In the genomic region with DNA sequence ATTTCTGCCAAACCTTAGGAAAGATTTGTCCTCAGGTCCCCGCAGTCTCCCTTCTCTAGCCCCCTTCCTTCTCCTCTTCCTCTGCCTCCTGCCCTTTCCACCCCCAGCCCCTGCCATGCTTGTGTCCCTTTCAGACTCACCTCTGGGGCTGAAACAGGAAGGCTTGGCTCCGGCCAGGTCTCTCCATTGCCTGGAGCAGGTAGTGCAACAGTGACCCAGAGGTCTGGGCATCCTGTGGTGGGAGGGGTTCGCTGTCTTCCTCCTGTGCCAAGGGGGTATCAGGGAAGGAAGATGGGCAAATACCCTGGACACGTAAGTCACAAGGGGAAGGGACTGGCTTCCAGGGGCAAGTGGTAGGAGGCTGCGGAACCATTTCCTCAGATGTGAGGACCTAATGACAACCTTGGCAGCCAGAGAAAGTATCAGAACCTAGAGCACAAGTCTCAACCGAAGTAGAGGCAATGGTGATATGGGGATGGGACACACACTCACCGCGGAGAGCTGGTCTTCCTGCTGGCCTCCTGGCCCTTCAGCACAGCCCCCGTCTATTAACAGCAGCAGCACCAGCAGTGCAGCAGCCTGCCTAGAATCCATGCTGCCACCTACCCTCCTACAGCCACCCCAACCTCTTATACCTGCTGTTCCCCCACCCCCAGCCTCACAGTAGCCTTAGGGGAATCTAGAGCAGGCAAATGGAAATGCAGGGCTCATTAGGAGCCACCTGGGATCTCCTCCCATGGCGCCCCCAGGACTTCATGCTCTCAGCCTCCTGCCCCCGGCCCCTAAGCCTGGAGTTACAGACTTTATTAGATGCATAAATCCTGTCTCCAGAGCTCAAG, we compare ENCODE assay signal across 19 cellular contexts. TPM values are rescaled to one million over a fixed set of nuclear protein-coding genes. Genes with fewer than 3 reads are reported as not detected.
DNase-seq lines count a peak whose midpoint lies in the region; ATAC-seq and TF ChIP-seq lines count a peak whose summit lies in the region.
"Had no signal": no experiment of that assay in that cellular context is flagged by ENCODE, and none has a peak within 500 bp of the region (broad histone marks: within the 10 kb centered on the region; RNA-seq: fewer than 3 reads in every experiment).

A gene with protein sequence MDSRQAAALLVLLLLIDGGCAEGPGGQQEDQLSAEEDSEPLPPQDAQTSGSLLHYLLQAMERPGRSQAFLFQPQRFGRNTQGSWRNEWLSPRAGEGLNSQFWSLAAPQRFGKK (minus strand): TSS at position 604 of the 839 bp plus-strand sequence. CDS start 10 bp downstream, at position 594.

- H3K4me3 Mint-ChIP-seq in H9 (no peak within 1 kb of the TSS), nephron progenitor cell (no peak within 1 kb of the TSS)
- H3K4me3 Mint-ChIP-seq in activated T-helper 2 cell treated with anti-CD3 and anti-CD28 coated beads, Interferon-gamma antibody, Interleukin-2, Interleukin-4, amounts not matched to agents 10 μg/mL and 5 μg/mL and 100 μg/mL, durations not matched to agents 14 hours and 24 hours and 36 hours (ENCODE audit: low read depth): no peak within 1 kb of the TSS
- H3K4me3 Mint-ChIP-seq: activated naive CD4-positive, alpha-beta T cell treated with anti-CD3 and anti-CD28 coated beads, Interleukin-2, amount 50 U/mL, for 24 hours had no signal

- no peaks in the 10 kb centered on the region for H3K23me2 ChIP-seq in H9 (ENCODE audit: insufficient read length, low read depth, low read length, poor library complexity, severe bottlenecking)

- H3K4me1 ChIP-seq in ACC112 (ENCODE audit: control insufficient read depth, insufficient read depth, low read length, unreplicated experiment) (peaks cover 33% of the 10 kb centered on the region), H9 (ENCODE audit: insufficient read depth, low read length) (no peaks in the 10 kb centered on the region), ascending aorta (peaks cover 20 to 41% of the 10 kb centered on the region in 2 donors)

- no peak within 1 kb of the TSS for H3K9ac ChIP-seq in H9 (ENCODE audit: extremely low read depth, insufficient read length, low read length)

- no peak within 1 kb of the TSS for H2BK120ac ChIP-seq in H9 (ENCODE audit: low read depth, low read length, poor library complexity, severe bottlenecking)

- H3K14ac ChIP-seq in H9 (ENCODE audit: insufficient read depth, low read length): no peak within 1 kb of the TSS

- H3K9me3 Mint-ChIP-seq in H9 (no peaks in the 10 kb centered on the region), nephron progenitor cell (no peaks in the 10 kb centered on the region)
- H3K9me3 Mint-ChIP-seq in activated T-helper 2 cell treated with anti-CD3 and anti-CD28 coated beads, Interferon-gamma antibody, Interleukin-2, Interleukin-4, amounts not matched to agents 10 μg/mL and 5 μg/mL and 100 μg/mL, durations not matched to agents 14 hours and 24 hours and 36 hours: no peaks in the 10 kb centered on the region
- H3K9me3 Mint-ChIP-seq: activated naive CD4-positive, alpha-beta T cell treated with anti-CD3 and anti-CD28 coated beads, Interleukin-2, amount 50 U/mL, for 24 hours had no signal

- TF ChIP-seq CTCF in H9 (conservative IDR thresholded peaks at IDR 0.05) (no peak), ascending aorta (IDR thresholded peaks at IDR 0.05) (no peak), nephron progenitor cell (IDR thresholded peaks at IDR 0.05) (no peak)

- H3K27me3 Mint-ChIP-seq in H9 (ENCODE audit: low read depth) (no peaks in the 10 kb centered on the region), nephron progenitor cell (ENCODE audit: low read depth, poor library complexity) (peaks cover 4% of the 10 kb centered on the region)
- no peaks in the 10 kb centered on the region for H3K27me3 Mint-ChIP-seq in activated T-helper 2 cell treated with anti-CD3 and anti-CD28 coated beads, Interferon-gamma antibody, Interleukin-2, Interleukin-4, amounts not matched to agents 10 μg/mL and 5 μg/mL and 100 μg/mL, durations not matched to agents 14 hours and 24 hours and 36 hours (ENCODE audit: low read depth)
- H3K27me3 Mint-ChIP-seq: activated naive CD4-positive, alpha-beta T cell treated with anti-CD3 and anti-CD28 coated beads, Interleukin-2, amount 50 U/mL, for 24 hours had no signal

- intact Hi-C loops in ascending aorta (cut with DNase I): no loop called here
- intact Hi-C loops in activated T-helper 2 cell treated with anti-CD3 and anti-CD28 coated beads, Interferon-gamma antibody, Interleukin-2, Interleukin-4, amounts not matched to agents 10 μg/mL and 5 μg/mL and 100 μg/mL, durations not matched to agents 14 hours and 24 hours and 36 hours (cut with micrococcal nuclease): loop anchor here (10.0 kb wide), 1 partner anchor 302 kb away; the partner anchor contains the start of gene ITGB7

- H3T11ph ChIP-seq in H9 (ENCODE audit: low read length): no peak within 1 kb of the TSS

- H3K36me3 Mint-ChIP-seq in H9 (ENCODE audit: insufficient read depth in 1 of 3, low read depth in 3 of 3): peaks cover 19 to 36% (median 29%) of the 10 kb centered on the region in 3 experiments
- peaks cover 16% of the 10 kb centered on the region for H3K36me3 Mint-ChIP-seq in nephron progenitor cell (ENCODE audit: low read depth)
- peaks cover 27% of the 10 kb centered on the region for H3K36me3 Mint-ChIP-seq in activated T-helper 2 cell treated with anti-CD3 and anti-CD28 coated beads, Interferon-gamma antibody, Interleukin-2, Interleukin-4, amounts not matched to agents 10 μg/mL and 5 μg/mL and 100 μg/mL, durations not matched to agents 14 hours and 24 hours and 36 hours (ENCODE audit: low read depth)
- H3K36me3 Mint-ChIP-seq: activated naive CD4-positive, alpha-beta T cell treated with anti-CD3 and anti-CD28 coated beads, Interleukin-2, amount 50 U/mL, for 24 hours had no signal

- H2AK5ac ChIP-seq in H9 (ENCODE audit: insufficient read length, low read length): no peak within 1 kb of the TSS

- H3K18ac ChIP-seq in H9 (ENCODE audit: insufficient read length, low read depth, low read length): no peak within 1 kb of the TSS

- H4K20me1 ChIP-seq in H9 (ENCODE audit: control insufficient read depth, insufficient read depth, insufficient read length): no peaks in the 10 kb centered on the region

- no peak within 1 kb of the TSS for H3K23ac ChIP-seq in H9 (ENCODE audit: insufficient read length, low read depth, low read length)

- H3K4me2 ChIP-seq in H9 (ENCODE audit: insufficient read depth, insufficient read length, low read length): no peak within 1 kb of the TSS

- H2AFZ ChIP-seq in ACC112 (ENCODE audit: low read length, unreplicated experiment) (no peak within 1 kb of the TSS), H9 (ENCODE audit: low read length) (no peak within 1 kb of the TSS)

- H4K8ac ChIP-seq in H9 (replicated peaks; ENCODE audit: insufficient read length, low read depth, low read length): no peak within 1 kb of the TSS

- H3K4ac ChIP-seq in H9 (ENCODE audit: low read depth, low read length): no peak within 1 kb of the TSS

- H2BK5ac ChIP-seq in H9 (ENCODE audit: insufficient read length, low read length): no peak within 1 kb of the TSS

- no peak within 1 kb of the TSS for H2BK15ac ChIP-seq in H9 (ENCODE audit: low read depth, low read length)

- H3K36me3 ChIP-seq in ACC112 (ENCODE audit: insufficient read depth, low read length): peaks cover 5% of the 10 kb centered on the region; the same call in 1 of the 2 replicates
- peaks cover 19 to 34% of the 10 kb centered on the region in 2 donors for H3K36me3 ChIP-seq in ascending aorta

- 0 out of 2 replicates have a peak within 1 kb of the TSS, but pooled peaks have one; percentile 74 for H3K27ac ChIP-seq in ACC112 (ENCODE audit: low read depth, low read length)
- H3K27ac ChIP-seq in H9 (ENCODE audit: insufficient read length, low read depth, low read length): no peak within 1 kb of the TSS
- H3K27ac ChIP-seq in ascending aorta: peak within 1 kb of the TSS; percentile 94 to 98
- H3K27ac ChIP-seq: right lobe of liver had no signal

- no peak within 1 kb of the TSS for H2BK12ac ChIP-seq in H9 (ENCODE audit: insufficient read length, low read depth, low read length)

- no peak within 1 kb of the TSS for H4K5ac ChIP-seq in H9 (ENCODE audit: insufficient read length, low read depth, low read length)

- no peak for DNase-seq in H9
- no peak for DNase-seq in ascending aorta (ENCODE audit: low spot score in 2 of 2)
- no peak for DNase-seq in nephron progenitor cell
- DNase-seq in NCI-H2107 treated with DMSO at 0.1 percent for 48 hours (lab: John Stamatoyannopoulos, UW; ENCODE audit: unreplicated experiment): no peak
- DNase-seq in activated T-helper 2 cell treated with anti-CD3 and anti-CD28 coated beads, Interferon-gamma antibody, Interleukin-2, Interleukin-4, amounts not matched to agents 10 μg/mL and 5 μg/mL and 100 μg/mL, durations not matched to agents 14 hours and 24 hours and 36 hours (ENCODE audit: low spot score): no peak
- DNase-seq: BE2C; effector CD4-positive, alpha-beta T cell; hypothalamus; mucosa of descending colon; NCI-H2029 treated with DMSO at 0.1 percent for 48 hours; NCI-H524; testis had no signal

- no peak within 1 kb of the TSS for H4K91ac ChIP-seq in H9 (ENCODE audit: insufficient read length, low read depth, low read length)

- H3K9me3 ChIP-seq in H9 (ENCODE audit: control insufficient read depth, low read depth, low read length): no peaks in the 10 kb centered on the region
- H3K9me3 ChIP-seq in ascending aorta: no peaks in the 10 kb centered on the region
- H3K9me3 ChIP-seq: BE2C, mucosa of descending colon, right lobe of liver, testis had no signal

- H3K4me3 ChIP-seq in ACC112 (ENCODE audit: low read depth, low read length) (no peak within 1 kb of the TSS), ascending aorta (no peak within 1 kb of the TSS)
- H3K4me3 ChIP-seq: mucosa of descending colon, right lobe of liver, testis had no signal

- H3K79me1 ChIP-seq in H9 (ENCODE audit: insufficient read depth, low read depth, low read length, poor library complexity, severe bottlenecking): peaks cover under 1% of the 10 kb centered on the region

- H2BK20ac ChIP-seq in H9 (ENCODE audit: low read depth, low read length, poor library complexity, severe bottlenecking): no peak within 1 kb of the TSS

- no peak within 1 kb of the TSS for H3K56ac ChIP-seq in H9 (ENCODE audit: insufficient read length, low read depth, low read length)

- no peak for ATAC-seq in HG02623 (IDR thresholded peaks at IDR 0.05; ENCODE audit: unreplicated experiment)
- no peak for ATAC-seq in GM21528 (IDR thresholded peaks at IDR 0.05; ENCODE audit: low FRiP score, unreplicated experiment)
- ATAC-seq: mucosa of descending colon, Panc1, right lobe of liver had no signal

- H3K27me3 ChIP-seq in ACC112 (ENCODE audit: insufficient read depth, low read length) (no peaks in the 10 kb centered on the region), H9 (ENCODE audit: insufficient read depth, low read length) (no peaks in the 10 kb centered on the region), ascending aorta (no peaks in the 10 kb centered on the region)
- H3K27me3 ChIP-seq: BE2C, right lobe of liver, testis had no signal

- H3K4me1 Mint-ChIP-seq in H9 (peaks cover 6 to 13% of the 10 kb centered on the region in 2 experiments), nephron progenitor cell (peaks cover 12% of the 10 kb centered on the region)
- peaks cover 8% of the 10 kb centered on the region for H3K4me1 Mint-ChIP-seq in activated T-helper 2 cell treated with anti-CD3 and anti-CD28 coated beads, Interferon-gamma antibody, Interleukin-2, Interleukin-4, amounts not matched to agents 10 μg/mL and 5 μg/mL and 100 μg/mL, durations not matched to agents 14 hours and 24 hours and 36 hours (ENCODE audit: low read depth)

- H3K79me2 ChIP-seq in ACC112 (ENCODE audit: control insufficient read depth, insufficient read depth, low read length, unreplicated experiment) (peaks cover 12% of the 10 kb centered on the region), H9 (ENCODE audit: insufficient read depth, low read length) (no peaks in the 10 kb centered on the region)

- H3K27ac Mint-ChIP-seq in H9 (peak within 1 kb of the TSS; percentile 82 to 90 (median 86); a peak in 6 of 7 replicates), nephron progenitor cell (peak within 1 kb of the TSS; percentile 54)
- no peak within 1 kb of the TSS for H3K27ac Mint-ChIP-seq in activated T-helper 2 cell treated with anti-CD3 and anti-CD28 coated beads, Interferon-gamma antibody, Interleukin-2, Interleukin-4, amounts not matched to agents 10 μg/mL and 5 μg/mL and 100 μg/mL, durations not matched to agents 14 hours and 24 hours and 36 hours

- WGBS in H9 (ENCODE audit: extremely low coverage, insufficient read length, low lambda C conversion rate): no CpG with 5 or more reads among the region's 11 CpGs

RNA-seq across cellular contexts. Expression of the gene that starts here (rescaled TPM):
- total RNA-seq in H9 (2021) (not detected in 2 replicates), ascending aorta (2.8 TPM)
- total RNA-seq in activated T-helper 2 cell treated with anti-CD3 and anti-CD28 coated beads, Interferon-gamma antibody, Interleukin-2, Interleukin-4, amounts not matched to agents 10 μg/mL and 5 μg/mL and 100 μg/mL, durations not matched to agents 14 hours and 24 hours and 36 hours: not detected in 2 replicates
- total RNA-seq: mucosa of descending colon, omental fat pad, right lobe of liver had no signal
